Comparison of ENCODE assay signal across 1 cellular context in the genomic region with DNA sequence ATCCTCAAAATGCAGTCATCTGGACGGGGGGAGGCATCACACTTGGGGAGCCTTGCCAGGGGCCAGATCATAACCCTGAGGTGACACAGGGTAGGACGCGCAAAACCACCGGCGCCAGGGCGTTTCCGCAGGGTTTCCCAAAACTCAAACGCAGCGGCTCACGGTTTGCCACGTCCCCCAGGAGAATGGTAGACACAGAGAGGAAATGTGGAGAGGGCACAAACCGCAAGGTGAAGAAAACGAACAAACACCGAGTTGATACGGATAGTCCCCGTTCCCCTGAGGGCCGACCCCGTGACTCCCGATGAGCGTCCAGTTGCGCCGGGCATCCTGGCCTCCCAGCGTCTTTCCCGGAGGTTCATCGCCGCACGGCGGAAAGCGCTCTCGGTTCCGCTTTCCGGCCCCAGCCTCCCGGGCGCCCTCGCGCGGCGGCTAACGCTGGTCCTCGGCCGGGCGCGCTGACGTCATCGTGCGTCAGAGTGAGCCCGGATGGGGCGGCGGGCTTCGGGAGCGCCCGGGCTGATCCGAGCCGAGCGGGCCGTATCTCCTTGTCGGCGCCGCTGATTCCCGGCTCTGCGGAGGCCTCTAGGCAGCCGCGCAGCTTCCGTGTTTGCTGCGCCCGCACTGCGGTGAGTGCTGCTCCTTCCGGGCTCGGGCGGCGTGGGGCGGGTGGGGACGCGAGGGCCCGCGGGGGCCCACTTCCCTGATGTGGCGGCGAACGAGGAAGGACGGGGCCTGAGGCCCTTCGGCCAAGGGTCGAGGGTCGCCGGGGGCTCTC.
A peak's percentile ranks its signal among the peaks of the same experiment; 100 is the strongest.
TF ChIP-seq lines count a peak whose summit lies in the region.

BIRC2 (plus strand) TSS at position 467 of the 778 bp plus-strand sequence. CDS start 2,641 bp downstream, outside the sequence.

TF ChIP-seq in IMR-90, 13 proteins besides CTCF, POLR2A, EP300 and RAD21 (continued from another document):
- TF ChIP-seq RFX5 (IDR thresholded peaks at IDR 0.05; ENCODE audit: low read depth, low read length) (no peak), MAFK (IDR thresholded peaks at IDR 0.05; ENCODE audit: low read depth, low read length) (0 out of 2 replicates have a peak, but pooled peaks have one; percentile 2), BHLHE40 (IDR thresholded peaks at IDR 0.05; ENCODE audit: low read depth, low read length) (0 out of 2 replicates have a peak, but pooled peaks have one; percentile 43), SMC3 (IDR thresholded peaks at IDR 0.05; ENCODE audit: low read depth, low read length) (peak; percentile 27; the same call in 1 of the 2 replicates), USF2 (IDR thresholded peaks at IDR 0.05; ENCODE audit: low read depth, low read length) (0 out of 2 replicates have a peak, but pooled peaks have one; percentile 14), MXI1 (IDR thresholded peaks at IDR 0.05; ENCODE audit: borderline replicate concordance, low read depth, low read length) (peak; percentile 56; the same call in 1 of the 2 replicates), ELK1 (IDR thresholded peaks at IDR 0.05; ENCODE audit: borderline replicate concordance, low read depth, low read length) (no peak), CHD1 (IDR thresholded peaks at IDR 0.05; ENCODE audit: low read depth, low read length) (no peak), RCOR1 (IDR thresholded peaks at IDR 0.05; ENCODE audit: insufficient replicate concordance, low read length) (peak; percentile 49), FOS (IDR thresholded peaks at IDR 0.05; ENCODE audit: low read depth, low read length) (peak; percentile 39), NFE2L2 (IDR thresholded peaks at IDR 0.05; ENCODE audit: low read depth, low read length) (no peak; the same call in 1 of the 2 replicates)
